ENCODE assay signal across 26 cellular contexts in genomic region chr19:21087871-21088270, GRCh38.
"Had no signal": no experiment of that assay in that cellular context is flagged by ENCODE, and none has a peak within 500 bp of the region (broad histone marks: within the 10 kb centered on the region; RNA-seq: fewer than 3 reads in every experiment).

No MANE protein-coding gene starts in this region.

- DNase-seq: activated CD4-positive, alpha-beta memory T cell treated with anti-CD3 and anti-CD28 coated beads, Interleukin-2, amount 10 ng/mL, durations not matched to agents 7 days and 5 days; activated CD4-positive, alpha-beta T cell treated with anti-CD3 and anti-CD28 coated beads for 1 hour; activated CD4-positive, alpha-beta T cell treated with anti-CD3 and anti-CD28 coated beads for 4 hours; activated CD4-positive, alpha-beta T cell treated with anti-CD3 and anti-CD28 coated beads, Interleukin-2, amount 10 ng/mL, durations not matched to agents 7 days and 5 days; activated CD4-positive, alpha-beta T cell treated with anti-CD3 and anti-CD28 coated beads, Interleukin-2, amount 50 U/mL, for 4 hours; activated CD8-positive, alpha-beta memory T cell treated with anti-CD3 and anti-CD28 coated beads, Interleukin-2, amount 50 U/mL, for 48 hours; activated gamma-delta T cell; activated naive CD4-positive, alpha-beta T cell; activated naive CD4-positive, alpha-beta T cell treated with anti-CD3 and anti-CD28 coated beads, Interleukin-2, amount 10 ng/mL, durations not matched to agents 7 days and 5 days; activated naive CD8-positive, alpha-beta T cell treated with anti-CD3 and anti-CD28 coated beads, Interleukin-2, amount 10 ng/mL, durations not matched to agents 7 days and 5 days; activated T-cell treated with anti-CD3 and anti-CD28 coated beads for 4 hours; activated T-cell treated with anti-CD3 and anti-CD28 coated beads, Interleukin-2, amount 50 U/mL, for 24 hours; activated T-cell treated with anti-CD3 and anti-CD28 coated beads, Interleukin-2, amount 50 U/mL, for 72 hours; dorsolateral prefrontal cortex; effector memory CD4-positive, alpha-beta T cell; endodermal cell; foreskin fibroblast; T-helper 2 cell had no signal

- H3K4me1 ChIP-seq: ascending aorta, breast epithelium had no signal

- H3K27ac ChIP-seq: ascending aorta, breast epithelium, cardiac muscle cell, coronary artery, dorsolateral prefrontal cortex, VCaP had no signal

- H3K27me3 ChIP-seq: ascending aorta, breast epithelium, cardiac muscle cell, dorsolateral prefrontal cortex had no signal

- ATAC-seq: activated naive CD4-positive, alpha-beta T cell treated with anti-CD3 and anti-CD28 coated beads, Interleukin-2, amount 50 U/mL, for 72 hours; activated T-cell treated with anti-CD3 and anti-CD28 coated beads, Interleukin-2, amount 50 U/mL, for 72 hours; esophagus mucosa; WTC11 had no signal

- H3K4me3 ChIP-seq: ascending aorta, breast epithelium, cardiac muscle cell, coronary artery, dorsolateral prefrontal cortex had no signal

- H3K36me3 ChIP-seq: ascending aorta, breast epithelium, cardiac muscle cell had no signal

- H3K9me3 ChIP-seq: ascending aorta, breast epithelium had no signal
